Comparison of ENCODE assay signal across 1 cellular context in the genomic region with DNA sequence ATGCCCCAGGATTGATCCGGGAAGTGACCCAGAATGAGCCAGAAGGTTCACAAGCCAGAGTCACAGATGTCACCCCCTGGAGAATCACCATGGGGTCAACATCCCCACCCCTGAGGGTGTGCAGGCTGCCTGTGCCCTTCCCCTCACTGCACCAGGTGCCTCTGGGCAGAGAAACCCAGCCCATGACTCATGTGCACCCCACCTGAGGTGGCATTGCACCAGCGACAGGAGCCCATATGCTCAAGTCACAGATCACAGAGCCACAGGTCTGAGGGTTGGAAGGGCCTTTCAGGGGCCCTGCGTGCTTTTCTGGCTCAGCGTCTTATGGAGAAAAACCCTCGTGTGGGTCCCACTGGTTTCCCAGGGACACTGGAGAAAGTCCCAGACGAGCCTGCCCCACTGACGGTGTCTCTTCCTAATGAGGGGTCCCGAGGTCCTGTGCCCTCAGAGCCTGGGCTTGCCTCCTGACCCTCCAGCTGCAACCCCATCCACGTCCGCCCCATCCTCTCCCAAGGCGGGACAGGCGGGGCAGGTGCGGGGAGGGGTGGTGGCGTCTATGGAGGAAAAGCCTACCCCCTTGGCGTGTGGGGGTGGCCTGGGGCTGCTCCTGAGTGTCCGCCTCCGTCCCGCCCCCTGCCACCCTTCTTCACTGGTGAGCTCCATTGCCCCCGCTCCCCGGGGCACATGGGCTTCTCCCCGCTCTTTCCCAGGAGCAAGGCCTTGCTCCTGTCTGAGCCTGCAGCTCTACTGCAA.
TF ChIP-seq lines count a peak whose summit lies in the region.

No MANE protein-coding gene starts in this region.

TF ChIP-seq in WTC11, 78 proteins besides CTCF, POLR2A, EP300 and RAD21 (continued from another document):
- TF ChIP-seq, protein P1, sequence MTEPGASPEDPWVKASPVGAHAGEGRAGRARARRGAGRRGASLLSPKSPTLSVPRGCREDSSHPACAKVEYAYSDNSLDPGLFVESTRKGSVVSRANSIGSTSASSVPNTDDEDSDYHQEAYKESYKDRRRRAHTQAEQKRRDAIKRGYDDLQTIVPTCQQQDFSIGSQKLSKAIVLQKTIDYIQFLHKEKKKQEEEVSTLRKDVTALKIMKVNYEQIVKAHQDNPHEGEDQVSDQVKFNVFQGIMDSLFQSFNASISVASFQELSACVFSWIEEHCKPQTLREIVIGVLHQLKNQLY (CRISPR knock-in tag; IDR thresholded peaks at IDR 0.05) = no peak
- TF ChIP-seq, protein P2, sequence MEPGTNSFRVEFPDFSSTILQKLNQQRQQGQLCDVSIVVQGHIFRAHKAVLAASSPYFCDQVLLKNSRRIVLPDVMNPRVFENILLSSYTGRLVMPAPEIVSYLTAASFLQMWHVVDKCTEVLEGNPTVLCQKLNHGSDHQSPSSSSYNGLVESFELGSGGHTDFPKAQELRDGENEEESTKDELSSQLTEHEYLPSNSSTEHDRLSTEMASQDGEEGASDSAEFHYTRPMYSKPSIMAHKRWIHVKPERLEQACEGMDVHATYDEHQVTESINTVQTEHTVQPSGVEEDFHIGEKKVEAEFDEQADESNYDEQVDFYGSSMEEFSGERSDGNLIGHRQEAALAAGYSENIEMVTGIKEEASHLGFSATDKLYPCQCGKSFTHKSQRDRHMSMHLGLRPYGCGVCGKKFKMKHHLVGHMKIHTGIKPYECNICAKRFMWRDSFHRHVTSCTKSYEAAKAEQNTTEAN (CRISPR knock-in tag; IDR thresholded peaks at IDR 0.05) = no peak
- TF ChIP-seq FOXK1 (CRISPR knock-in tag; IDR thresholded peaks at IDR 0.05) (no peak), IRF2 (CRISPR knock-in tag; IDR thresholded peaks at IDR 0.05; ENCODE audit: borderline replicate concordance, low read depth) (no peak), ZNF317 (CRISPR knock-in tag; IDR thresholded peaks at IDR 0.05; ENCODE audit: borderline replicate concordance, low read depth) (no peak), HMGA2 (CRISPR knock-in tag; IDR thresholded peaks at IDR 0.05) (no peak), NR3C1 (CRISPR knock-in tag; conservative IDR thresholded peaks at IDR 0.05; ENCODE audit: low read depth) (no peak), NFATC4 (CRISPR knock-in tag; IDR thresholded peaks at IDR 0.05) (no peak), ETV6 (CRISPR knock-in tag; IDR thresholded peaks at IDR 0.05) (no peak), ESRRA (CRISPR knock-in tag; IDR thresholded peaks at IDR 0.05; ENCODE audit: borderline replicate concordance) (no peak)
- TF ChIP-seq, protein P3, sequence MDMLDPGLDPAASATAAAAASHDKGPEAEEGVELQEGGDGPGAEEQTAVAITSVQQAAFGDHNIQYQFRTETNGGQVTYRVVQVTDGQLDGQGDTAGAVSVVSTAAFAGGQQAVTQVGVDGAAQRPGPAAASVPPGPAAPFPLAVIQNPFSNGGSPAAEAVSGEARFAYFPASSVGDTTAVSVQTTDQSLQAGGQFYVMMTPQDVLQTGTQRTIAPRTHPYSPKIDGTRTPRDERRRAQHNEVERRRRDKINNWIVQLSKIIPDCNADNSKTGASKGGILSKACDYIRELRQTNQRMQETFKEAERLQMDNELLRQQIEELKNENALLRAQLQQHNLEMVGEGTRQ (CRISPR knock-in tag; IDR thresholded peaks at IDR 0.05) = no peak
- TF ChIP-seq, protein P4, sequence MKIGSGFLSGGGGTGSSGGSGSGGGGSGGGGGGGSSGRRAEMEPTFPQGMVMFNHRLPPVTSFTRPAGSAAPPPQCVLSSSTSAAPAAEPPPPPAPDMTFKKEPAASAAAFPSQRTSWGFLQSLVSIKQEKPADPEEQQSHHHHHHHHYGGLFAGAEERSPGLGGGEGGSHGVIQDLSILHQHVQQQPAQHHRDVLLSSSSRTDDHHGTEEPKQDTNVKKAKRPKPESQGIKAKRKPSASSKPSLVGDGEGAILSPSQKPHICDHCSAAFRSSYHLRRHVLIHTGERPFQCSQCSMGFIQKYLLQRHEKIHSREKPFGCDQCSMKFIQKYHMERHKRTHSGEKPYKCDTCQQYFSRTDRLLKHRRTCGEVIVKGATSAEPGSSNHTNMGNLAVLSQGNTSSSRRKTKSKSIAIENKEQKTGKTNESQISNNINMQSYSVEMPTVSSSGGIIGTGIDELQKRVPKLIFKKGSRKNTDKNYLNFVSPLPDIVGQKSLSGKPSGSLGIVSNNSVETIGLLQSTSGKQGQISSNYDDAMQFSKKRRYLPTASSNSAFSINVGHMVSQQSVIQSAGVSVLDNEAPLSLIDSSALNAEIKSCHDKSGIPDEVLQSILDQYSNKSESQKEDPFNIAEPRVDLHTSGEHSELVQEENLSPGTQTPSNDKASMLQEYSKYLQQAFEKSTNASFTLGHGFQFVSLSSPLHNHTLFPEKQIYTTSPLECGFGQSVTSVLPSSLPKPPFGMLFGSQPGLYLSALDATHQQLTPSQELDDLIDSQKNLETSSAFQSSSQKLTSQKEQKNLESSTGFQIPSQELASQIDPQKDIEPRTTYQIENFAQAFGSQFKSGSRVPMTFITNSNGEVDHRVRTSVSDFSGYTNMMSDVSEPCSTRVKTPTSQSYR (CRISPR knock-in tag; IDR thresholded peaks at IDR 0.05) = no peak
- TF ChIP-seq, protein P5, sequence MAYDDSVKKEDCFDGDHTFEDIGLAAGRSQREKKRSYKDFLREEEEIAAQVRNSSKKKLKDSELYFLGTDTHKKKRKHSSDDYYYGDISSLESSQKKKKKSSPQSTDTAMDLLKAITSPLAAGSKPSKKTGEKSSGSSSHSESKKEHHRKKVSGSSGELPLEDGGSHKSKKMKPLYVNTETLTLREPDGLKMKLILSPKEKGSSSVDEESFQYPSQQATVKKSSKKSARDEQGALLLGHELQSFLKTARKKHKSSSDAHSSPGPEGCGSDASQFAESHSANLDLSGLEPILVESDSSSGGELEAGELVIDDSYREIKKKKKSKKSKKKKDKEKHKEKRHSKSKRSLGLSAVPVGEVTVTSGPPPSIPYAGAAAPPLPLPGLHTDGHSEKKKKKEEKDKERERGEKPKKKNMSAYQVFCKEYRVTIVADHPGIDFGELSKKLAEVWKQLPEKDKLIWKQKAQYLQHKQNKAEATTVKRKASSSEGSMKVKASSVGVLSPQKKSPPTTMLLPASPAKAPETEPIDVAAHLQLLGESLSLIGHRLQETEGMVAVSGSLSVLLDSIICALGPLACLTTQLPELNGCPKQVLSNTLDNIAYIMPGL (CRISPR knock-in tag; IDR thresholded peaks at IDR 0.05) = no peak
- TF ChIP-seq, protein P6, sequence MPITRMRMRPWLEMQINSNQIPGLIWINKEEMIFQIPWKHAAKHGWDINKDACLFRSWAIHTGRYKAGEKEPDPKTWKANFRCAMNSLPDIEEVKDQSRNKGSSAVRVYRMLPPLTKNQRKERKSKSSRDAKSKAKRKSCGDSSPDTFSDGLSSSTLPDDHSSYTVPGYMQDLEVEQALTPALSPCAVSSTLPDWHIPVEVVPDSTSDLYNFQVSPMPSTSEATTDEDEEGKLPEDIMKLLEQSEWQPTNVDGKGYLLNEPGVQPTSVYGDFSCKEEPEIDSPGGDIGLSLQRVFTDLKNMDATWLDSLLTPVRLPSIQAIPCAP (CRISPR knock-in tag; IDR thresholded peaks at IDR 0.05) = no peak
